ENCODE assay signal across 15 cellular contexts in the genomic region with DNA sequence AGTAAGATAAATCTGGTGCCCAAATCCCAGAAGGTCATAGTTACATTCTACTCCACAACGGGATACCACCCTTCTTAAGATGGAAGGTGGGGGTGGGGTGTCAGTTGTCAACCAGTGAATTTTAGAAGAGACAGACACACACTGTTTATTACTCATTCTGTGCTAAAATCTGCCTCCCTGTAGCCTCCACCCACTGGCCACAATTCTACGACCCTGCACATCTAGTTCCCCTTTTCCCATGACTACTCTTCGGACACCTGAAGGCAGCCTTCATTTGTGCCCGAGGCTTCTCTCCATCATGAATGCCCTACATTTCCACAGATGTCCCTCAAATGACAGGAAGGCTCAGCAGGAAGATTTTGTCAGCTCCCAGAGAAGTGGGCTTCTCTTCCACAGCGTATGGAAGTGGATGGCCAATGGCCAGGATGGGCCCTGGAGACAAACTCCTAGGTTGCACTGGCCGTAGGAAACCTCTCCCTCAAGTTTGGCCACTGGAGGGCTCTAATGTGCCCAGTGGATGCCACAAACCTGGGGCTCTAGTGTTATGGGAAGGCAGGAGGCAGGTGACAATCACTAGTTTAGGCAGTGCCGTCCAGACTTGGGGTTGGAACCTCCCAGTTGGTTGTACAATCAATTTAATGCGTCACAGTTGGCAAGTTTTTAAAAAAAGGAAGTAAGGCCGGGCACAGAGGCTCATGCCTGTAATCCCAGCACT. TPM values are rescaled to one million over a fixed set of nuclear protein-coding genes. Genes with fewer than 3 reads are reported as not detected.
A peak's percentile ranks its signal among the peaks of the same experiment; 100 is the strongest.
DNase-seq lines count a peak whose midpoint lies in the region; ATAC-seq and TF ChIP-seq lines count a peak whose summit lies in the region.
"Had no signal": no experiment of that assay in that cellular context is flagged by ENCODE, and none has a peak within 500 bp of the region (broad histone marks: within the 10 kb centered on the region; RNA-seq: fewer than 3 reads in every experiment).

No MANE protein-coding gene starts in this region.

- H3K4me1 ChIP-seq in DND-41 (ENCODE audit: insufficient read depth, low read length): peaks cover 72% of the 10 kb centered on the region

- no peaks in the 10 kb centered on the region for H3K79me2 ChIP-seq in DND-41 (ENCODE audit: insufficient read depth, low read length)

- H3K9ac ChIP-seq in DND-41 (ENCODE audit: low read depth, low read length): no peak overlapping the region

- no peaks in the 10 kb centered on the region for H3K27me3 ChIP-seq in DND-41 (ENCODE audit: insufficient read depth, low read length, poor library complexity)

- H2AFZ ChIP-seq in DND-41 (ENCODE audit: low read depth, low read length): no peak overlapping the region

- no peak overlapping the region for H3K4me3 ChIP-seq in DND-41 (ENCODE audit: low read depth in 1 of 2, low read length in 2 of 2)
- no peak overlapping the region for H3K4me3 ChIP-seq in LNCaP clone FGC (ENCODE audit: low read depth, low read length)

- no peak overlapping the region for H3K4me2 ChIP-seq in DND-41 (ENCODE audit: insufficient read depth, low read length)

- ATAC-seq in DND-41 (ENCODE audit: insufficient read depth, low read depth) (no peak), left lobe of liver (peak; percentile 94)
- ATAC-seq: left ventricle myocardium superior had no signal

- H3K9me3 ChIP-seq in DND-41 (ENCODE audit: insufficient read depth, low read length, severe bottlenecking): no peaks in the 10 kb centered on the region

- TF ChIP-seq CTCF in DND-41 (IDR thresholded peaks at IDR 0.05; ENCODE audit: borderline replicate concordance, extremely low read depth, low read length, poor library complexity, severe bottlenecking) (no peak), LNCaP clone FGC (IDR thresholded peaks at IDR 0.05; ENCODE audit: control insufficient read depth, extremely low read depth, insufficient read depth) (peak; percentile 30; the same call in 1 of the 2 replicates)

- H4K20me1 ChIP-seq in DND-41 (ENCODE audit: insufficient read depth, low read length): no peaks in the 10 kb centered on the region

- in situ Hi-C loops in SK-MEL-5 (cut with HindIII; ENCODE audit: low pct_unique_long_range_greater_than_20kb, low sequenced_read_pairs) (no loop called here), G401 (cut with HindIII; ENCODE audit: low sequenced_read_pairs) (no loop called here)

- DNase-seq in DND-41 (no peak), LNCaP clone FGC (ENCODE audit: low read depth) (no peak), SK-MEL-5 (ENCODE audit: low read depth, low spot score) (peak; percentile 51), left lobe of liver (ENCODE audit: low spot score) (peak; percentile 54), HPDE6-E6E7 (ENCODE audit: extremely low spot score) (no peak), G401 (ENCODE audit: low spot score) (no peak), hippocampal formation (lab: John Stamatoyannopoulos, UW) (no peak)
- no peak for DNase-seq in activated naive CD4-positive, alpha-beta T cell treated with Interleukin-2 at 50 U/mL for 16 hours
- DNase-seq: C1 segment of cervical spinal cord, hypothalamus, left ventricle myocardium superior, naive B cell, NCI-H1436, NCI-H345, retina had no signal

- H3K27ac ChIP-seq in DND-41 (ENCODE audit: low read length): peak overlapping the region; percentile 24; the same call in 1 of the 2 replicates

- no peaks in the 10 kb centered on the region for H3K36me3 ChIP-seq in DND-41 (ENCODE audit: insufficient read depth, low read length)

RNA-seq across cellular contexts. Expression of a gene that starts 46.6 kb away (rescaled TPM):
- 5.7 and 7.1 TPM in 2 replicates for total RNA-seq in SK-MEL-5 (2014; rRNA removed; shearing (Covaris generic))
- 8.8 and 12.9 TPM in 2 replicates for polyA plus RNA-seq in SK-MEL-5 (2015; cell fraction: cytosol; rRNA removed)
- polyA plus RNA-seq in SK-MEL-5 (2015; cell fraction: nucleus; rRNA removed): 10.8 and 26.6 TPM in 2 replicates
- total RNA-seq in left lobe of liver: 14.3 TPM
- 0.20 and 0.37 TPM in 2 replicates for total RNA-seq in G401 (2014; rRNA removed; shearing (Covaris generic))

Comparison
In these comparisons a context has a peak if more than half of its experiments do, and no peak if none do; other contexts are left out.
1. DNase-seq: peak in SK-MEL-5 (single experiment) and left lobe of liver (single experiment); none in DND-41 (single experiment), LNCaP clone FGC (single experiment), HPDE6-E6E7 (single experiment), G401 (single experiment), activated naive CD4-positive, alpha-beta T cell treated with Interleukin-2 at 50 U/mL for 16 hours (single experiment) and hippocampal formation (0 of 2).